Comparison of ENCODE assay signal across 8 cellular contexts in the genomic region with DNA sequence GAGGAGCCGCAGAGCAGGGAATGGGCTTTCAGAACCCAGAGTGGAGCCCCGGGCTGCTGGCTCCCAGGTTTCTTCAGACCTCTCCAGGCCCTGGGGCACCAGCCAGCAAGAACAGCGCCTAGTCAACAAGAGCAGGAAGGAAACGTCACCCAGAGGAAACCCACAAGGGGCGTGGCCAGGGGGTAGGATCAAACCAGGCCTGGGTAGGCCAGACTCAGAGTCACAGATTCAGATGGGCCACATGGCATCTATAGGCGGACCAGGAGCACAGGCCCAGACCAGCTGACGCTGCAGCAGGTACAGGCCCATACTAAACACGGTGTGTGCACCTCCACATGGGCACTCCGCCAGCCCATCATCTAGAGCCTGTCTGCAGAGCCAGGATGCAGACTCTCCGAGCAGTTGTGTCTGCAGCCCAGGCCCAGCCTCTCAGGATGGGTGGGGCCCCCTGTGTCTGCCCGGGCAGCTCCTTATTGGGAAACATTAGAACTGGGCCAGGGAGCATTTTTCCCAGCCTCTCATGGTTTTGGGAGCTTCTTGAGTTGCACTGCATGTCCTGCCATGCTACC. TPM values are rescaled to one million over a fixed set of nuclear protein-coding genes. Genes with fewer than 3 reads are reported as not detected.
DNase-seq lines count a peak whose midpoint lies in the region; ATAC-seq and TF ChIP-seq lines count a peak whose summit lies in the region.

Gene NLRP1 (minus strand): TSS at position 127 of the 569 bp plus-strand sequence. CDS start 552 bp downstream, outside the sequence.

- 0 out of 2 replicates have a peak, but pooled peaks cover 5% of the 10 kb centered on the region for H3F3A ChIP-seq in Loucy (ENCODE audit: low read depth)

- dilution Hi-C loops in mammary epithelial cell (cut with HindIII; ENCODE audit: low sequenced_read_pairs): no loop called here

- H3K36me3 ChIP-seq in Loucy (ENCODE audit: insufficient read depth, low read length): no peaks in the 10 kb centered on the region
- no peaks in the 10 kb centered on the region for H3K36me3 ChIP-seq in mammary epithelial cell (ENCODE audit: insufficient read depth, low read length)

- H3K9ac ChIP-seq in Loucy (ENCODE audit: low read depth, low read length, poor library complexity, severe bottlenecking) (peak within 1 kb of the TSS; percentile 74), mammary epithelial cell (ENCODE audit: insufficient read depth, low read length) (peak within 1 kb of the TSS; percentile 10)

- no peak within 1 kb of the TSS for H3K27ac Mint-ChIP-seq in WTC11

- CTCF ChIA-PET in WTC11 (lab: Charles Lee) (interaction anchor here (1.4 kb wide), 1 partner anchor 122 kb away, joined by 6 read pairs; no protein-coding TSS in a partner anchor), mammary epithelial cell (lab: Charles Lee; ENCODE audit: low non-redundant PET) (no interaction called here)

- in situ Hi-C loops in G401 (cut with HindIII; ENCODE audit: low sequenced_read_pairs) (no loop called here), mammary epithelial cell (cut with MboI; ENCODE audit: low sequenced_read_pairs in 2 of 2) (loop anchor here in 1 of 2 donors (5.0 to 10.0 kb wide), 2 partner anchors 77 to 1070 kb away; partner anchors contain the start of genes C17orf100 and MED31)

- H3K27me3 ChIP-seq in Loucy (ENCODE audit: insufficient read depth, low read length, poor library complexity, severe bottlenecking) (no peaks in the 10 kb centered on the region), mammary epithelial cell (ENCODE audit: insufficient read depth, low read length) (no peaks in the 10 kb centered on the region)

- H3K4me2 ChIP-seq in Loucy (ENCODE audit: low read depth, low read length, poor library complexity, severe bottlenecking) (peak within 1 kb of the TSS; percentile 85), mammary epithelial cell (ENCODE audit: insufficient read depth, low read depth, low read length) (peak within 1 kb of the TSS; percentile 83)

- H3K79me2 ChIP-seq in Loucy (ENCODE audit: insufficient read depth, low read length): no peaks in the 10 kb centered on the region
- H3K79me2 ChIP-seq in mammary epithelial cell (ENCODE audit: insufficient read depth, low read length): no peaks in the 10 kb centered on the region

- H2AFZ ChIP-seq in Loucy (ENCODE audit: low read length): peak within 1 kb of the TSS; percentile 83
- peak within 1 kb of the TSS; percentile 89 for H2AFZ ChIP-seq in mammary epithelial cell (ENCODE audit: low read depth, low read length)

- no peaks in the 10 kb centered on the region for H3K9me2 ChIP-seq in Loucy (replicated peaks; ENCODE audit: low read depth, low read length)

- WGBS in mammary epithelial cell (ENCODE audit: low coverage, missing lambda C conversion rate): 7% methylated on average over 4 of the region's 11 CpGs

- H3K4me1 ChIP-seq in Loucy (ENCODE audit: insufficient read depth, low read length, poor library complexity, severe bottlenecking) (peaks cover 43% of the 10 kb centered on the region), mammary epithelial cell (ENCODE audit: insufficient read depth, low read length) (peaks cover 41% of the 10 kb centered on the region)

- intact Hi-C loops in mammary epithelial cell (cut with micrococcal nuclease) (loop anchor here (1.0 to 10.0 kb wide), 5 partner anchors 68 to 390 kb away; partner anchors contain the start of genes DERL2, MIS12 and ZNF594), left colon (cut with DNase I, micrococcal nuclease) (loop anchor here in 1 of 2 donors (10.0 kb wide), 1 partner anchor 120 kb away; no protein-coding TSS in a partner anchor)

- H3K36me3 Mint-ChIP-seq in WTC11: no peaks in the 10 kb centered on the region

- BruUV-seq in mammary epithelial cell (replicated peaks; lab: Mats Ljungman, UMichigan): no TSS peak

- POLR2A ChIA-PET in WTC11 (lab: Charles Lee): no interaction called here

- TF ChIP-seq CTCF in Loucy (conservative IDR thresholded peaks at IDR 0.05; ENCODE audit: low read length): no peak
- no peak for TF ChIP-seq CTCF in WTC11 (IDR thresholded peaks at IDR 0.05)
- TF ChIP-seq CTCF in mammary epithelial cell (conservative IDR thresholded peaks at IDR 0.05 in 1 of 2, IDR thresholded peaks at IDR 0.05 in 1 of 2; ENCODE audit: extremely low read depth in 1 of 2, insufficient read depth in 1 of 2, low read depth in 1 of 2, low read length in 2 of 2): no peak

- DNase-seq in G401 (ENCODE audit: low spot score): peak; percentile 12
- DNase-seq in WTC11 (ENCODE audit: low spot score): no peak
- DNase-seq in mammary epithelial cell: peak; percentile 99
- DNase-seq in left colon: peak; percentile 87
- peak; percentile 89 for DNase-seq in stimulated activated CD4-positive, alpha-beta T cell treated with anti-CD3 and anti-CD28 coated beads, Interleukin-2, amount 100 ng/mL, for 4 hours (ENCODE audit: low read depth)
- no peak for DNase-seq in ecto neural progenitor cell (ENCODE audit: low spot score)

- H3K4me3 Mint-ChIP-seq in WTC11: no peak within 1 kb of the TSS

- ATAC-seq in GM21737 (IDR thresholded peaks at IDR 0.05; ENCODE audit: unreplicated experiment) (peak; percentile 93), WTC11 (peak; percentile 69), left colon (peak; percentile 82)

- H3K27me3 Mint-ChIP-seq in WTC11 (ENCODE audit: low read depth): no peaks in the 10 kb centered on the region

- H3K9me3 ChIP-seq in Loucy (ENCODE audit: insufficient read depth, low read depth, low read length) (no peaks in the 10 kb centered on the region), mammary epithelial cell (replicated peaks; ENCODE audit: insufficient read depth, low read length) (no peaks in the 10 kb centered on the region)

- H3K9me3 Mint-ChIP-seq in WTC11: peaks cover 2% of the 10 kb centered on the region; the same call in 1 of the 2 replicates

- H3K4me3 ChIP-seq in Loucy (ENCODE audit: low read length, poor library complexity, severe bottlenecking) (peak within 1 kb of the TSS; percentile 71), mammary epithelial cell (replicated peaks in 1 of 3; ENCODE audit: insufficient read depth in 1 of 3, low read depth in 2 of 3, low read length in 3 of 3) (peak within 1 kb of the TSS; percentile 15 to 32 (median 31))

- peaks cover 14% of the 10 kb centered on the region for H3K4me1 Mint-ChIP-seq in WTC11

- H3K27ac ChIP-seq in mammary epithelial cell (ENCODE audit: insufficient read depth, low read depth, low read length): peak within 1 kb of the TSS; percentile 84

- no peaks in the 10 kb centered on the region for H4K20me1 ChIP-seq in Loucy (ENCODE audit: insufficient read depth, low read length, poor library complexity, severe bottlenecking)
- H4K20me1 ChIP-seq in mammary epithelial cell (ENCODE audit: insufficient read depth, low read length): no peaks in the 10 kb centered on the region

TF ChIP-seq in WTC11, 78 proteins besides CTCF, POLR2A, EP300 and RAD21 (continues in another document):
- TF ChIP-seq GABPB1 (CRISPR knock-in tag; IDR thresholded peaks at IDR 0.05) (no peak), KAT7 (CRISPR knock-in tag; IDR thresholded peaks at IDR 0.05; ENCODE audit: borderline replicate concordance) (no peak), ZNF416 (CRISPR knock-in tag; IDR thresholded peaks at IDR 0.05) (no peak), IRF1 (CRISPR knock-in tag; IDR thresholded peaks at IDR 0.05) (no peak), SP1 (CRISPR knock-in tag; conservative IDR thresholded peaks at IDR 0.05) (no peak), TCF7 (CRISPR knock-in tag; IDR thresholded peaks at IDR 0.05; ENCODE audit: low read depth) (no peak), FOXP1 (CRISPR knock-in tag; IDR thresholded peaks at IDR 0.05; ENCODE audit: borderline replicate concordance) (no peak)
- TF ChIP-seq, protein P1, sequence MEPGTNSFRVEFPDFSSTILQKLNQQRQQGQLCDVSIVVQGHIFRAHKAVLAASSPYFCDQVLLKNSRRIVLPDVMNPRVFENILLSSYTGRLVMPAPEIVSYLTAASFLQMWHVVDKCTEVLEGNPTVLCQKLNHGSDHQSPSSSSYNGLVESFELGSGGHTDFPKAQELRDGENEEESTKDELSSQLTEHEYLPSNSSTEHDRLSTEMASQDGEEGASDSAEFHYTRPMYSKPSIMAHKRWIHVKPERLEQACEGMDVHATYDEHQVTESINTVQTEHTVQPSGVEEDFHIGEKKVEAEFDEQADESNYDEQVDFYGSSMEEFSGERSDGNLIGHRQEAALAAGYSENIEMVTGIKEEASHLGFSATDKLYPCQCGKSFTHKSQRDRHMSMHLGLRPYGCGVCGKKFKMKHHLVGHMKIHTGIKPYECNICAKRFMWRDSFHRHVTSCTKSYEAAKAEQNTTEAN (CRISPR knock-in tag; IDR thresholded peaks at IDR 0.05): no peak
- TF ChIP-seq, protein P2, sequence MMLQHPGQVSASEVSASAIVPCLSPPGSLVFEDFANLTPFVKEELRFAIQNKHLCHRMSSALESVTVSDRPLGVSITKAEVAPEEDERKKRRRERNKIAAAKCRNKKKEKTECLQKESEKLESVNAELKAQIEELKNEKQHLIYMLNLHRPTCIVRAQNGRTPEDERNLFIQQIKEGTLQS (CRISPR knock-in tag; conservative IDR thresholded peaks at IDR 0.05): no peak
- TF ChIP-seq, protein P3, sequence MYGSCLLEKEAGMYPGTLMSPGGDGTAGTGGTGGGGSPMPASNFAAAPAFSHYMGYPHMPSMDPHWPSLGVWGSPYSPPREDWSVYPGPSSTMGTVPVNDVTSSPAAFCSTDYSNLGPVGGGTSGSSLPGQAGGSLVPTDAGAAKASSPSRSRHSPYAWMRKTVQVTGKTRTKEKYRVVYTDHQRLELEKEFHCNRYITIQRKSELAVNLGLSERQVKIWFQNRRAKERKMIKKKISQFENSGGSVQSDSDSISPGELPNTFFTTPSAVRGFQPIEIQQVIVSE (CRISPR knock-in tag; IDR thresholded peaks at IDR 0.05; ENCODE audit: borderline replicate concordance): no peak

RNA-seq across cellular contexts. Expression of gene NLRP1, which starts in this region (rescaled TPM):
- 20.4 and 41.2 TPM in 2 replicates for total RNA-seq in G401 (2014; rRNA removed; shearing (Covaris generic))
- total RNA-seq in WTC11 (2021) (16.6 to 17.9 TPM (median 17.6 TPM) in 3 replicates), mammary epithelial cell (10 to 100 TPM; 27.3 to 48.3 TPM), left colon (1 to 10 TPM; 3.3 to 8.6 TPM)
- 6.6 TPM for polyA plus RNA-seq in mammary epithelial cell
- polyA minus RNA-seq in mammary epithelial cell: 10.7 TPM

Comparison
In these comparisons a context has a peak if more than half of its experiments do, and no peak if none do; other contexts are left out.
1. DNase-seq: peak in G401 (single experiment), mammary epithelial cell (single experiment), left colon (2 of 2) and stimulated activated CD4-positive, alpha-beta T cell treated with anti-CD3 and anti-CD28 coated beads, Interleukin-2, amount 100 ng/mL, for 4 hours (single experiment); none in WTC11 (single experiment) and ecto neural progenitor cell (single experiment).
2. Peak in every context shown above with its lines, with median percentiles within 50 percentile points of each other: ATAC-seq.